ENCODE assay signal across 19 cellular contexts in genomic region chr11:2508793-2509192, GRCh38.
A peak's percentile ranks its signal among the peaks of the same experiment; 100 is the strongest.
DNase-seq lines count a peak whose midpoint lies in the region; ATAC-seq and TF ChIP-seq lines count a peak whose summit lies in the region.
"Had no signal": no experiment of that assay in that cellular context is flagged by ENCODE, and none has a peak within 500 bp of the region (broad histone marks: within the 10 kb centered on the region; RNA-seq: fewer than 3 reads in every experiment).

No MANE protein-coding gene starts in this region.

- no peaks in the 10 kb centered on the region for H3K27me3 ChIP-seq in lower lobe of right lung (ENCODE audit: low read depth)

- ATAC-seq in sciatic nerve: no peak
- ATAC-seq in HG03432 (IDR thresholded peaks at IDR 0.05; ENCODE audit: unreplicated experiment): no peak
- ATAC-seq in lower lobe of right lung: no peak

- no peaks in the 10 kb centered on the region for H3K9me3 Mint-ChIP-seq in activated T-cell treated with anti-CD3 and anti-CD28 coated beads, Interleukin-2, amount 50 U/mL, for 24 hours
- H3K9me3 Mint-ChIP-seq: IgD-negative memory B cell had no signal

- intact Hi-C loops in sciatic nerve (cut with DNase I) (no loop called here), lower lobe of right lung (cut with DNase I) (no loop called here)

- no peak overlapping the region for H3K4me3 Mint-ChIP-seq in activated T-cell treated with anti-CD3 and anti-CD28 coated beads, Interleukin-2, amount 50 U/mL, for 24 hours
- H3K4me3 Mint-ChIP-seq: IgD-negative memory B cell had no signal

- H3K4me3 ChIP-seq in coronary artery (no peak overlapping the region), lower lobe of right lung (no peak overlapping the region)
- H3K4me3 ChIP-seq: HAP-1 had no signal

- TF ChIP-seq CTCF in coronary artery (IDR thresholded peaks at IDR 0.05): no peak
- no peak for TF ChIP-seq CTCF in lower lobe of right lung (IDR thresholded peaks at IDR 0.05)

- H3K4me1 Mint-ChIP-seq in activated T-cell treated with anti-CD3 and anti-CD28 coated beads, Interleukin-2, amount 50 U/mL, for 24 hours (ENCODE audit: low read depth): peaks cover 6% of the 10 kb centered on the region

- H3K36me3 Mint-ChIP-seq in activated T-cell treated with anti-CD3 and anti-CD28 coated beads, Interleukin-2, amount 50 U/mL, for 24 hours (ENCODE audit: low read depth): no peaks in the 10 kb centered on the region

- no peak overlapping the region for H3K27ac Mint-ChIP-seq in activated T-cell treated with anti-CD3 and anti-CD28 coated beads, Interleukin-2, amount 50 U/mL, for 24 hours

- H3K27ac ChIP-seq in coronary artery (no peak overlapping the region), lower lobe of right lung (no peak overlapping the region)
- H3K27ac ChIP-seq: HL-60 had no signal

- H3K4me1 ChIP-seq in lower lobe of right lung: peaks cover 16% of the 10 kb centered on the region
- H3K4me1 ChIP-seq: HAP-1 had no signal

- no peaks in the 10 kb centered on the region for H3K27me3 Mint-ChIP-seq in activated T-cell treated with anti-CD3 and anti-CD28 coated beads, Interleukin-2, amount 50 U/mL, for 24 hours
- H3K27me3 Mint-ChIP-seq: IgD-negative memory B cell had no signal

- DNase-seq in activated T-cell treated with anti-CD3 and anti-CD28 coated beads, Interleukin-2, amount 50 U/mL, for 24 hours: peak; percentile 7
- no peak for DNase-seq in activated T-cell treated with anti-CD3 and anti-CD28 coated beads for 4 hours
- peak; percentile 2 for DNase-seq in H4 (ENCODE audit: low spot score)
- DNase-seq in coronary artery (ENCODE audit: low spot score): peak; percentile 54
- peak; percentile 28 for DNase-seq in sciatic nerve (ENCODE audit: low spot score)
- no peak for DNase-seq in NCI-H748 treated with DMSO at 0.1 percent for 48 hours (lab: John Stamatoyannopoulos, UW)
- no peak for DNase-seq in lower lobe of right lung
- DNase-seq: COR-L47, GF-D8, NCI-H1105 treated with DMSO at 0.1 percent for 48 hours, NCI-H1694 treated with DMSO at 0.1 percent for 48 hours, NCI-H2107, NCI-H2227 treated with DMSO at 0.1 percent for 48 hours, NCI-H524 treated with DMSO at 0.1 percent for 48 hours, SHP77 had no signal

- no peaks in the 10 kb centered on the region for H3K36me3 ChIP-seq in lower lobe of right lung
- H3K36me3 ChIP-seq: HAP-1 had no signal

- H3K9me3 ChIP-seq in lower lobe of right lung: no peaks in the 10 kb centered on the region
- H3K9me3 ChIP-seq: HAP-1 had no signal

Comparison
In these comparisons a context has a peak if more than half of its experiments do, and no peak if none do; other contexts are left out.
1. DNase-seq: peak in activated T-cell treated with anti-CD3 and anti-CD28 coated beads, Interleukin-2, amount 50 U/mL, for 24 hours (single experiment), H4 (single experiment), coronary artery (single experiment) and sciatic nerve (single experiment); none in activated T-cell treated with anti-CD3 and anti-CD28 coated beads for 4 hours (single experiment), NCI-H748 treated with DMSO at 0.1 percent for 48 hours (single experiment) and lower lobe of right lung (single experiment).